ENCODE assay signal across 8 cellular contexts in the genomic region with DNA sequence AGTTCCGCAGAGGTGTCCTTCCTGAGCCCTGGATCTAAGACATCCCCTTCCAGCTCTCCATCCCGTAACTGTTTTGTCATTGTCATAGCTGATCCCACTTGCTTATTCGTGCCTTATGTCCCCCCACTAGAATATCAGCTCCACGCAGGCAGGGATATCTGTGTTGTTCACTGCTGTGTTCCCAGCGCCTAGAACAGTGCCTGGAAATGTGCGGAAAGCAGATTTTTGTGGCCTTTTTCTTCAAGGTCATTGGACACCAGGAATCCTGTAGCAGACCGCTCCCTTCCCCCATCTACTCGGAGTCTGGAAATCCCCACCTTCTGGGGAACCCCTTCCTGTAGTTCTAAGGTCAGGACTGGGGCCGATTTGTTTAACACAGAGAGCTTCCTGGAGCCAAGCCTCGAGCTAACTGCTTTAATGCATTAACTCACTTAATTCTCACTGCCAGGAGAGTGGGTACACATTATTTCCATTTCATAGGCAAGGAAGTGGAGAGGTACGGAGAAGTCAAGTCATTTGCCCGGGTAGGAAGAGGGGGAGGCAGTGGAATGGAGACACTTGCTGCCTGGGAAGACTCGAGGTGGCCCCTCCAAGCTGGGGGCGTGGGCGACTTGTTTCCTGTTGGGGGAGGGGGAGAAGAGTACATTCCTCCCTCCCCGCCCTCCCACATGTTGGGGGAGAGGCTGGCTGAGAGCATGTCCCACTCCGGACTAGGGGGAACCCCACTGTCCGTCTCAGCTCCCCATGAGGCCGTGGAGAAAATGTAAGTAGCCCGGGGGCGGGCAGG. TPM values are rescaled to one million over a fixed set of nuclear protein-coding genes. Genes with fewer than 3 reads are reported as not detected.
DNase-seq lines count a peak whose midpoint lies in the region; ATAC-seq, FAIRE-seq and TF ChIP-seq lines count a peak whose summit lies in the region.

No MANE protein-coding gene starts in this region.

- H3K4me3 Mint-ChIP-seq in IgD-negative memory B cell = peak overlapping the region; percentile 85 to 94 (median 94)

- peak overlapping the region; percentile 56 for H3K4me3 ChIP-seq in fibroblast of mammary gland (ENCODE audit: control insufficient read depth, low read depth, low read length)
- peak overlapping the region; percentile 84 to 93 for H3K4me3 ChIP-seq in prostate gland

- H3K27ac Mint-ChIP-seq in IgD-negative memory B cell = peak overlapping the region; percentile 98 to 99 (median 99)

- no peaks in the 10 kb centered on the region for H3K9me3 Mint-ChIP-seq in IgD-negative memory B cell

- intact Hi-C loops in prostate gland (cut with DNase I) = loop anchor here (5.0 kb wide), 1 partner anchor 48 kb away; no protein-coding TSS in a partner anchor

- TF ChIP-seq CTCF in fibroblast of mammary gland (conservative IDR thresholded peaks at IDR 0.05; ENCODE audit: control insufficient read depth, insufficient read depth, low read depth, low read length) = no peak
- no peak for TF ChIP-seq CTCF in prostate gland (IDR thresholded peaks at IDR 0.05)

- H3K27ac ChIP-seq in prostate gland = peak overlapping the region; percentile 68 to 80

- WGBS in prostate gland = 45% methylated on average over 21 of the region's 21 CpGs

- peaks cover 24 to 46% (median 43%) of the 10 kb centered on the region in 3 donors for H3K4me1 Mint-ChIP-seq in IgD-negative memory B cell

- H3K27me3 Mint-ChIP-seq in IgD-negative memory B cell = no peaks in the 10 kb centered on the region

- no peaks in the 10 kb centered on the region for H3K36me3 ChIP-seq in prostate gland

- FAIRE-seq in GM19239 (lab: Jason Lieb, UNC) = peak; percentile 83

- no peaks in the 10 kb centered on the region for H3K36me3 Mint-ChIP-seq in IgD-negative memory B cell

- ATAC-seq in HG02588 (IDR thresholded peaks at IDR 0.05; ENCODE audit: unreplicated experiment) = no peak

- H3K27me3 ChIP-seq in prostate gland (replicated peaks; ENCODE audit: insufficient read depth) = no peaks in the 10 kb centered on the region

- no peak for DNase-seq in GM19239 (ENCODE audit: insufficient read length, low spot score)
- DNase-seq in activated CD8-positive, alpha-beta memory T cell treated with anti-CD3 and anti-CD28 coated beads for 4 hours (ENCODE audit: low read depth in 2 of 2) = peak; percentile 67 to 86
- no peak for DNase-seq in fibroblast of mammary gland (ENCODE audit: low read depth)
- no peak for DNase-seq in prostate gland (ENCODE audit: low spot score)
- DNase-seq in COLO829 (ENCODE audit: low spot score) = no peak
- DNase-seq in NCI-H2171 (lab: John Stamatoyannopoulos, UW) = no peak

- no peak for TF ChIP-seq POLR2A in prostate gland (IDR thresholded peaks at IDR 0.05)

- H3K4me1 ChIP-seq in prostate gland (replicated peaks) = peaks cover 5% of the 10 kb centered on the region

- H3K9me3 ChIP-seq in prostate gland = no peaks in the 10 kb centered on the region

RNA-seq across cellular contexts. Expression of a gene that starts 1.2 kb away (rescaled TPM):
- polyA plus RNA-seq in IgD-negative memory B cell = 10.3 TPM
- total RNA-seq in prostate gland = 10 to 100 TPM; 13.3 to 34.8 TPM

RNA-seq across cellular contexts. Expression of a gene that starts 35.7 kb away (rescaled TPM):
- 2.6 TPM for polyA plus RNA-seq in IgD-negative memory B cell
- total RNA-seq in prostate gland = 10 to 100 TPM; 11.5 to 29.9 TPM

Comparison
In these comparisons a context has a peak if more than half of its experiments do, and no peak if none do; other contexts are left out.
1. DNase-seq: peak in activated CD8-positive, alpha-beta memory T cell treated with anti-CD3 and anti-CD28 coated beads for 4 hours (2 of 2); none in GM19239 (single experiment), fibroblast of mammary gland (single experiment), prostate gland (single experiment), COLO829 (single experiment) and NCI-H2171 (single experiment).